ENCODE assay signal across 9 cellular contexts in the genomic region with DNA sequence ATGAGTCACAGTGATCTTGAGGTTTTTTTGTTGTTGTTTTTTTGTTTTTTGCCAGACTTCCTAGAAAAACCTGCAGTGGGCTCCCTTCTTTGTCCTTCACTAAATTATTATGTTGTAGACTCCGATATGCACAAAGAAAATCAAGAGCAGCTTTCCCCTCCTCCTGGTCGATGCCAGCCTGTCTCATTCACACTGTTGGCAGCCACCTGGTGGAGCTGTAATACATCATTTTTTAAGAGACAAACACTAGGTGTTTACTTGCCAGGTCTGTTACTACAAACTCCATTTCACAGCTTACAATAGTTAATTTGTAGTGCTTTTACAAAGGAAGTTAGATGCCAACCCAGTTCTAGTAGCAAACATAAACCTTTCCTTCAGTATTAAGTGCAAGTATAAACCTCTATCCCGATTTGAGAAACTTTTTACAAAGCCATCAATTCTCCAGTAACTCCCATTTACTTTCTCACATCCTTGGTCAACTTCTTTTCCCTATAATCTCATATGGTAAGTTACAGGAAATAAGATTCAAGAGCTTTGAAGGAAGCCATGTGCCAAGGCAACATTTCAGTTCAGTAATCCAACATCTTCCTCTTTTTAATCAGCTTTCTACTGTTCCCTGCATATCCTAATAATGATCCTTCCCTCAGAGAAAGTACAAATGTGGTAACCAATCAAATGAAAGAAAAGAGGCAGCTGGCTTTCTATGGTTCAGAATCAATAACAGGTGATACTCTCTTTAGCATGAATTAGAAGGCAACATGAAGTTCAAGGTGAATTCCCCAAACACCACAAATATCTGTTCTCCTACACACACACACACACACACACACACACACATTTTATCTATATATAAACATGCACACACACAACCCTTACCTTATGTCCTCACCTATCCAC. TPM values are rescaled to one million over a fixed set of nuclear protein-coding genes. Genes with fewer than 3 reads are reported as not detected.
DNase-seq lines count a peak whose midpoint lies in the region; ATAC-seq, FAIRE-seq and TF ChIP-seq lines count a peak whose summit lies in the region.
"Had no signal": no experiment of that assay in that cellular context is flagged by ENCODE, and none has a peak within 500 bp of the region (broad histone marks: within the 10 kb centered on the region; RNA-seq: fewer than 3 reads in every experiment).

No MANE protein-coding gene starts in this region.

- no TSS peak for BruUV-seq in Panc1 (replicated peaks; lab: Mats Ljungman, UMichigan)

- peaks cover 37% of the 10 kb centered on the region for H3K4me1 ChIP-seq in Panc1 (ENCODE audit: control insufficient read depth, insufficient read depth, low read length)
- H3K4me1 ChIP-seq: Caco-2 had no signal

- H3K4me3 ChIP-seq in Panc1 (ENCODE audit: low read depth in 2 of 2, low read length in 2 of 2) (no peak overlapping the region), bronchial epithelial cell (ENCODE audit: low read depth, low read length) (no peak overlapping the region)

- intact Hi-C loops in Panc1 (cut with micrococcal nuclease; ENCODE audit: unreplicated experiment): loop anchor here (10.0 kb wide), 1 partner anchor 594 kb away; no protein-coding TSS in a partner anchor

- H3K36me3 ChIP-seq in Panc1 (ENCODE audit: control insufficient read depth, insufficient read depth, low read length): peaks cover 2% of the 10 kb centered on the region; the same call in 1 of the 2 replicates
- H3K36me3 ChIP-seq in bronchial epithelial cell (ENCODE audit: control insufficient read depth, insufficient read depth, low read length): no peaks in the 10 kb centered on the region

- in situ Hi-C loops in Panc1 (cut with HindIII; ENCODE audit: low pct_unique_long_range_greater_than_20kb, low sequenced_read_pairs): no loop called here

- POLR2A ChIA-PET in Panc1 (lab: Charles Lee): no interaction called here

- TF ChIP-seq CTCF in Panc1 (IDR thresholded peaks at IDR 0.05): peak; percentile 72
- peak; percentile 51 for TF ChIP-seq CTCF in bronchial epithelial cell (IDR thresholded peaks at IDR 0.05; ENCODE audit: insufficient read depth, low read length, severe bottlenecking)

- peak; percentile 26 for ATAC-seq in HG03175 (IDR thresholded peaks at IDR 0.05; ENCODE audit: unreplicated experiment)
- peak; percentile 91 for ATAC-seq in Panc1
- ATAC-seq in GM19463 (IDR thresholded peaks at IDR 0.05; ENCODE audit: unreplicated experiment): no peak

- peak overlapping the region; percentile 59 for H3K27ac ChIP-seq in Panc1 (ENCODE audit: low read length)

- DNase-seq in NCI-H2107 treated with DMSO at 0.1 percent for 48 hours (lab: John Stamatoyannopoulos, UW; ENCODE audit: unreplicated experiment): peak; percentile 45
- DNase-seq in NCI-H2107 (lab: John Stamatoyannopoulos, UW): no peak
- DNase-seq in Panc1 (ENCODE audit: low read depth, low spot score): no peak
- peak; percentile 46 for DNase-seq in bronchial epithelial cell (ENCODE audit: low read depth)
- peak; percentile 7 for DNase-seq in pons (ENCODE audit: low spot score)
- DNase-seq in OCI-M2 (lab: John Stamatoyannopoulos, UW; ENCODE audit: unreplicated experiment): no peak

- no peaks in the 10 kb centered on the region for H3K9me3 ChIP-seq in Panc1 (ENCODE audit: control insufficient read depth, insufficient read depth, low read depth, low read length)
- H3K9me3 ChIP-seq: Caco-2 had no signal

- H3K27me3 ChIP-seq in Panc1 (ENCODE audit: control insufficient read depth, insufficient read depth, low read length) (no peaks in the 10 kb centered on the region), bronchial epithelial cell (ENCODE audit: control insufficient read depth, insufficient read depth, low read length) (no peaks in the 10 kb centered on the region)

- CTCF ChIA-PET in Panc1 (lab: Charles Lee): interaction anchor here (0.6 to 1.2 kb wide), 3 partner anchors 176 to 296 kb away, joined by 3 read pairs; no protein-coding TSS in a partner anchor

- no peak for FAIRE-seq in bronchial epithelial cell (lab: Jason Lieb, UNC)

RNA-seq across cellular contexts. Expression of a gene that starts 14.0 kb away (rescaled TPM):
- 102 TPM for total RNA-seq in Panc1 (2021; ENCODE audit: unreplicated experiment)
- polyA plus RNA-seq in Panc1 (2012; ENCODE audit: insufficient read length): 55.8 TPM
- 77.1 and 90.8 TPM in 2 replicates for total RNA-seq in bronchial epithelial cell

RNA-seq across cellular contexts. Expression of a gene that starts 14.1 kb away (rescaled TPM):
- total RNA-seq in Panc1 (2021; ENCODE audit: unreplicated experiment): 3.9 TPM
- polyA plus RNA-seq in Panc1 (2012; ENCODE audit: insufficient read length): 1.9 TPM
- total RNA-seq in bronchial epithelial cell: 1.1 and 2.9 TPM in 2 replicates

Comparison
In these comparisons a context has a peak if more than half of its experiments do, and no peak if none do; other contexts are left out.
1. DNase-seq: peak in NCI-H2107 treated with DMSO at 0.1 percent for 48 hours (single experiment), bronchial epithelial cell (single experiment) and pons (single experiment); none in NCI-H2107 (single experiment), Panc1 (single experiment) and OCI-M2 (single experiment).